In genomic region chr15:67520276-67520975, GRCh38 we compare ENCODE assay signal across 8 cellular contexts. TPM values are rescaled to one million over a fixed set of nuclear protein-coding genes. Genes with fewer than 3 reads are reported as not detected.
DNase-seq lines count a peak whose midpoint lies in the region; ATAC-seq, FAIRE-seq and TF ChIP-seq lines count a peak whose summit lies in the region.

No MANE protein-coding gene starts in this region.

- peaks cover 0 to 2% (median 0%) of the 10 kb centered on the region in 5 experiments for H3K9me3 Mint-ChIP-seq in brain

- H3K27ac Mint-ChIP-seq in brain = peak overlapping the region in 4 of 5 experiments; percentile 63 to 89 (median 80)

- FAIRE-seq in G401.6 (lab: Jason Lieb, UNC) = peak; percentile 39

- H3K4me1 ChIP-seq in HUES64 (ENCODE audit: insufficient read depth, low read length) (peaks cover 24% of the 10 kb centered on the region), lung (ENCODE audit: control insufficient read depth in 2 of 2, insufficient read depth in 2 of 2, low read length in 2 of 2) (peaks cover 0 to 3% of the 10 kb centered on the region in 2 donors), thyroid gland (peaks cover 17 to 20% of the 10 kb centered on the region in 2 donors)

- H3K4me1 Mint-ChIP-seq in brain = peaks cover 35% of the 10 kb centered on the region

- H3K4me3 Mint-ChIP-seq in brain = peak overlapping the region; percentile 78 to 85 (median 82)

- H3K36me3 ChIP-seq in HUES64 (ENCODE audit: insufficient read depth, low read length) (no peaks in the 10 kb centered on the region), lung (ENCODE audit: control insufficient read depth in 2 of 2, insufficient read depth in 2 of 2, low read length in 2 of 2) (peaks cover 2 to 4% of the 10 kb centered on the region in 2 donors), thyroid gland (no peaks in the 10 kb centered on the region)

- intact Hi-C loops in thyroid gland (cut with DNase I) = loop anchor here (5.0 kb wide), 1 partner anchor 317 kb away; no protein-coding TSS in a partner anchor

- H3K9ac ChIP-seq in HUES64 (ENCODE audit: low read depth, low read length) = peak overlapping the region; percentile 94

- H3K36me3 Mint-ChIP-seq in brain = no peaks in the 10 kb centered on the region

- H3K4me3 ChIP-seq in HUES64 (ENCODE audit: low read length) (peak overlapping the region; percentile 77), lung (peak overlapping the region; percentile 78), thyroid gland (replicated peaks in 1 of 3) (peak overlapping the region in 2 of 3 donors; percentile 10 to 75)

- no peak overlapping the region for H3K27ac ChIP-seq in HUES64 (ENCODE audit: low read depth, low read length)
- peak overlapping the region; percentile 86 to 99 for H3K27ac ChIP-seq in lung (ENCODE audit: low read depth in 1 of 2, low read length in 1 of 2)
- H3K27ac ChIP-seq in thyroid gland = peak overlapping the region; percentile 94 to 99 (median 99)

- 74% methylated on average over 21 of the region's 22 CpGs for WGBS in HUES64
- WGBS in lung, 2 donors = 18 to 19% methylated on average over 22 of the region's 22 CpGs
- 20 to 22% methylated on average over 22 of the region's 22 CpGs for WGBS in thyroid gland, 2 donors

- peaks cover 12% of the 10 kb centered on the region for H3K27me3 ChIP-seq in HUES64 (ENCODE audit: insufficient read depth, low read length)
- no peaks in the 10 kb centered on the region for H3K27me3 ChIP-seq in lung (ENCODE audit: control insufficient read depth, insufficient read depth)
- no peaks in the 10 kb centered on the region for H3K27me3 ChIP-seq in thyroid gland

- no peak for TF ChIP-seq CTCF in brain (conservative IDR thresholded peaks at IDR 0.05)
- no peak for TF ChIP-seq CTCF in lung (IDR thresholded peaks at IDR 0.05; ENCODE audit: control extremely low read depth, extremely low read depth)
- no peak for TF ChIP-seq CTCF in thyroid gland (IDR thresholded peaks at IDR 0.05)

- DNase-seq in lung (ENCODE audit: low spot score) (no peak), thyroid gland (no peak), GOT3 (lab: John Stamatoyannopoulos, UW) (no peak)

- H3K27me3 Mint-ChIP-seq in brain = no peaks in the 10 kb centered on the region

- H3K9me3 ChIP-seq in HUES64 (ENCODE audit: insufficient read depth, low read depth, low read length) (no peaks in the 10 kb centered on the region), lung (ENCODE audit: control insufficient read depth in 2 of 2, insufficient read depth in 1 of 2, low read length in 1 of 2) (no peaks in the 10 kb centered on the region), thyroid gland (no peaks in the 10 kb centered on the region)

- TF ChIP-seq POLR2A in thyroid gland (IDR thresholded peaks at IDR 0.05) = no peak

- no peak for ATAC-seq in lung (ENCODE audit: insufficient read depth, low FRiP score)
- no peak for ATAC-seq in HG03159 (IDR thresholded peaks at IDR 0.05; ENCODE audit: unreplicated experiment)
- no peak for ATAC-seq in GM19035 (IDR thresholded peaks at IDR 0.05; ENCODE audit: unreplicated experiment)

RNA-seq across cellular contexts. Expression of gene C15orf61, which starts 0.5 kb away (rescaled TPM):
- polyA plus RNA-seq in HUES64 (2013, experiment 1 of 2) = 1.3 TPM
- polyA plus RNA-seq in HUES64 (2013, experiment 2 of 2) = 2.5 TPM
- polyA plus RNA-seq in brain (ENCODE audit: insufficient read depth, low read depth, low replicate concordance) (3.4 TPM), lung (1 to 10 TPM; 2.1 to 2.6 TPM)
- total RNA-seq in lung (1 to 10 TPM; 5.6 to 5.8 TPM), thyroid gland (10 to 100 TPM in 1 of 4 donors, 1 to 10 TPM in 3; 2.8 to 14.9 (median 7.9) TPM)

RNA-seq across cellular contexts. Expression of gene MAP2K5, which starts 22.1 kb away (rescaled TPM):
- 11.9 TPM for polyA plus RNA-seq in HUES64 (2013, experiment 1 of 2)
- 22.9 TPM for polyA plus RNA-seq in HUES64 (2013, experiment 2 of 2)
- polyA plus RNA-seq in brain (ENCODE audit: insufficient read depth, low read depth, low replicate concordance) (18.3 TPM), lung (1 to 10 TPM; 6.3 to 7.6 TPM)
- total RNA-seq in lung (10 to 100 TPM; 17.2 to 19.1 TPM), thyroid gland (10 to 100 TPM; 10.2 to 32.1 (median 15.9) TPM)
